ENCODE assay signal across 8 cellular contexts in the genomic region with DNA sequence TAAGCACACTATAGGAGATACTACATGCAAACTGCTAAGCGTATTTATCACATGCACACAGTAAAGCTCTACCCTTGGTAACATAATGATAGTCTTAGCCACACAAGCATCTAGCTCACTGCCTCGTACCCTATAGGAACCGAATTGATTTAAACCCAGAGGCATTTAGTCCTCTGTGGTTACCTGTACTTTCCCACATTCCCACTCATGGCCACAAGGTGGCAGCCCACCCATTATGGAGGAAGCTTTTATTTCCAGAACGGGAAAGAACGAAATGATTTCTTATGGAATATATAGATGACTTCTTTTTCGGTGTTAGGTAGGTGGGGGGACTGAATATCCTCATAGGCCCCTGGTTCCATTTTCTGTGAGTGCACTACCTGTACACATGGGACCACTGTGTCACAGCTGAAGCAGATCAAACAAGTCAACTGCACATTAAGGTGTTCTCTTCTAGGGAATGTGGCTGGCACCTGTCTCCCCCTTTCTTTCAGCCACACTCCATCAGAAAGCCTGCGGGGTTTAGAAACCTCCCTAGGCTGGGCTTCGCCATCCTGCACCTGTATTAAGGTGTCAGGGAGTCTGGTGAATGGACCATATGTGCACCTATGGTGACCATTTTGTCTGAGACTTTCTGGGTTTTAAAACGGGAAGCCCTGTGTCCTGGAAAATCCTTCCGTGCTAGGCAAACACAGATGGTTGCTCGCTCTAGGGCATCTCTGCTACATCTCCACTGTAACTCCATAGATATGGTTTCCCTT.
A peak's percentile ranks its signal among the peaks of the same experiment; 100 is the strongest.
DNase-seq lines count a peak whose midpoint lies in the region; ATAC-seq and TF ChIP-seq lines count a peak whose summit lies in the region.

No MANE protein-coding gene starts in this region.

- peak; percentile 89 for TF ChIP-seq CTCF in endothelial cell (IDR thresholded peaks at IDR 0.05; ENCODE audit: unreplicated experiment)

- H3K4me1 Mint-ChIP-seq in endothelial cell (ENCODE audit: unreplicated experiment) = no peaks in the 10 kb centered on the region
- no peaks in the 10 kb centered on the region for H3K4me1 Mint-ChIP-seq in stimulated activated effector memory CD8-positive, alpha-beta T cell treated with anti-CD3 and anti-CD28 coated beads, Interleukin-12 subunit alpha, Interleukin-12 subunit beta, amount 100 ng/mL, for 72 hours

- DNase-seq in NCI-H2196 (lab: John Stamatoyannopoulos, UW; ENCODE audit: unreplicated experiment) = peak; percentile 68
- DNase-seq in NCI-H2196 treated with DMSO at 0.1 percent for 48 hours (lab: John Stamatoyannopoulos, UW; ENCODE audit: unreplicated experiment) = no peak
- DNase-seq in NCI-H226 = peak; percentile 50
- DNase-seq in activated CD4-positive, alpha-beta T cell treated with anti-CD3 and anti-CD28 coated beads, Interleukin-2, amount 50 U/mL, for 48 hours = peak; percentile 73 to 77
- peak; percentile 75 for DNase-seq in endothelial cell (ENCODE audit: low spot score)
- DNase-seq in midbrain (lab: John Stamatoyannopoulos, UW) = peak; percentile 69
- DNase-seq in stimulated activated effector memory CD8-positive, alpha-beta T cell treated with anti-CD3 and anti-CD28 coated beads, Interleukin-12 subunit alpha, Interleukin-12 subunit beta, amount 100 ng/mL, for 72 hours (ENCODE audit: low spot score in 2 of 2) = peak; percentile 20 to 76

- H3K36me3 Mint-ChIP-seq in endothelial cell (ENCODE audit: low read depth, unreplicated experiment) = no peaks in the 10 kb centered on the region
- no peaks in the 10 kb centered on the region for H3K36me3 Mint-ChIP-seq in stimulated activated effector memory CD8-positive, alpha-beta T cell treated with anti-CD3 and anti-CD28 coated beads, Interleukin-12 subunit alpha, Interleukin-12 subunit beta, amount 100 ng/mL, for 72 hours

- H3K27ac Mint-ChIP-seq in endothelial cell (ENCODE audit: unreplicated experiment) = no peak overlapping the region
- H3K27ac Mint-ChIP-seq in stimulated activated effector memory CD8-positive, alpha-beta T cell treated with anti-CD3 and anti-CD28 coated beads, Interleukin-12 subunit alpha, Interleukin-12 subunit beta, amount 100 ng/mL, for 72 hours = no peak overlapping the region

- no peak overlapping the region for H3K4me3 Mint-ChIP-seq in endothelial cell (ENCODE audit: unreplicated experiment)
- H3K4me3 Mint-ChIP-seq in stimulated activated effector memory CD8-positive, alpha-beta T cell treated with anti-CD3 and anti-CD28 coated beads, Interleukin-12 subunit alpha, Interleukin-12 subunit beta, amount 100 ng/mL, for 72 hours = no peak overlapping the region

- no peaks in the 10 kb centered on the region for H3K27me3 Mint-ChIP-seq in endothelial cell (ENCODE audit: unreplicated experiment)

- peak; percentile 83 for ATAC-seq in HG02938 (IDR thresholded peaks at IDR 0.05; ENCODE audit: unreplicated experiment)
- peak; percentile 29 for ATAC-seq in stimulated activated effector memory CD8-positive, alpha-beta T cell treated with anti-CD3 and anti-CD28 coated beads, Interleukin-12 subunit alpha, Interleukin-12 subunit beta, amount 100 ng/mL, for 72 hours

- no peaks in the 10 kb centered on the region for H3K9me3 Mint-ChIP-seq in endothelial cell (ENCODE audit: unreplicated experiment)
- no peaks in the 10 kb centered on the region for H3K9me3 Mint-ChIP-seq in stimulated activated effector memory CD8-positive, alpha-beta T cell treated with anti-CD3 and anti-CD28 coated beads, Interleukin-12 subunit alpha, Interleukin-12 subunit beta, amount 100 ng/mL, for 72 hours
